Comparison of ENCODE assay signal across 32 cellular contexts in the genomic region with DNA sequence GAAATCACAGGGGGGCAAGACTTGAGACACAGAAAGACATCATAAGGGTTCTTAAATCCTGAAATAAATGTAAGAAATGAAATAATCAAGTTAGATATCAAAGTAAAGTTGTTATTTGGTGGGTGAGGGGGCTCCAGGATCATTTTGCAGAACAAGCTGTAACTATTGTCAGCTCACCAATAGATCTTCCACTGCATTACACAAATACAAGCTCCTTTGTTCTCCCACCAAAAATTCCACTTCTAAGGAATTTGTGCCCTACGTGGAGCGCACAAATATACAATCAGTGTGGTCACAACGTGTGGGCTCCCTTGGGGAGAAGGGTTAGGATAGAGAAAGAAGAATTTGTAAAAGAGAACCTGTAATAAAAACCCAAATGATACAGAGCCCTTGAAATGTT. TPM values are rescaled to one million over a fixed set of nuclear protein-coding genes. Genes with fewer than 3 reads are reported as not detected.
"Had no signal": no experiment of that assay in that cellular context is flagged by ENCODE, and none has a peak within 500 bp of the region (broad histone marks: within the 10 kb centered on the region; RNA-seq: fewer than 3 reads in every experiment).

No MANE protein-coding gene starts in this region.

- H3K4me3 ChIP-seq: adrenal gland, coronary artery, dorsolateral prefrontal cortex, heart left ventricle had no signal

- H3K9me3 ChIP-seq: adrenal gland had no signal

- FAIRE-seq: bronchial epithelial cell, frontal cortex had no signal

- ATAC-seq: activated CD4-positive, alpha-beta T cell treated with anti-CD3 and anti-CD28 coated beads for 36 hours; activated CD8-positive, alpha-beta memory T cell treated with anti-CD3 and anti-CD28 coated beads, Interleukin-2, amount 10 ng/mL, durations not matched to agents 7 days and 5 days; activated CD8-positive, alpha-beta T cell treated with anti-CD3 and anti-CD28 coated beads, Interleukin-2, amount 10 ng/mL, durations not matched to agents 7 days and 5 days; activated naive CD8-positive, alpha-beta T cell treated with anti-CD3 and anti-CD28 coated beads, Interleukin-2, amount 50 U/mL, for 24 hours; esophagus mucosa; heart left ventricle had no signal

- H3K36me3 ChIP-seq: adrenal gland, brain microvascular endothelial cell, heart left ventricle had no signal

- DNase-seq: activated CD4-positive, alpha-beta memory T cell treated with anti-CD3 and anti-CD28 coated beads for 36 hours; activated CD4-positive, alpha-beta T cell treated with anti-CD3 and anti-CD28 coated beads for 36 hours; activated CD4-positive, alpha-beta T cell treated with anti-CD3 and anti-CD28 coated beads, Interleukin-2, amount 10 ng/mL, durations not matched to agents 24 days and 14 days; activated CD4-positive, CD25-positive, alpha-beta regulatory T cell; activated CD4-positive, CD25-positive, alpha-beta regulatory T cell treated with anti-CD3 and anti-CD28 coated beads, Interleukin-2, amount 50 U/mL, for 72 hours; activated CD8-positive, alpha-beta memory T cell treated with anti-CD3 and anti-CD28 coated beads, Interleukin-2, amount 10 ng/mL, durations not matched to agents 7 days and 5 days; activated CD8-positive, alpha-beta memory T cell treated with anti-CD3 and anti-CD28 coated beads, Interleukin-2, amount 50 U/mL, for 4 hours; activated CD8-positive, alpha-beta T cell treated with anti-CD3 and anti-CD28 coated beads, Interleukin-2, amount 10 ng/mL, durations not matched to agents 7 days and 5 days; activated effector memory CD4-positive, alpha-beta T cell treated with anti-CD3 and anti-CD28 coated beads, Interleukin-2, amount 50 U/mL, for 16 hours; activated naive CD4-positive, alpha-beta T cell treated with anti-CD3 and anti-CD28 coated beads for 36 hours; activated naive CD8-positive, alpha-beta T cell treated with anti-CD3 and anti-CD28 coated beads for 36 hours; activated naive CD8-positive, alpha-beta T cell treated with anti-CD3 and anti-CD28 coated beads, Interleukin-2, amount 50 U/mL, for 24 hours; activated T-cell treated with anti-CD3 and anti-CD28 coated beads, Interleukin-2, amount 50 U/mL, for 1 hour; activated T-cell treated with anti-CD3 and anti-CD28 coated beads, Interleukin-2, amount 50 U/mL, for 48 hours; adrenal gland; amygdala; aorta; brain microvascular endothelial cell; dorsolateral prefrontal cortex; effector memory CD4-positive, alpha-beta T cell; endodermal cell; foreskin fibroblast; heart left ventricle; T-helper 2 cell had no signal

- H3K27me3 ChIP-seq: adrenal gland, brain microvascular endothelial cell, heart left ventricle had no signal

- H3K27ac ChIP-seq: adrenal gland, brain microvascular endothelial cell, coronary artery, dorsolateral prefrontal cortex, heart left ventricle had no signal

- H3K4me1 ChIP-seq: adrenal gland, heart left ventricle had no signal

RNA-seq across cellular contexts. Expression of a gene that starts 19.2 kb away (rescaled TPM):
- total RNA-seq: activated CD4-positive, alpha-beta memory T cell treated with anti-CD3 and anti-CD28 coated beads for 36 hours; activated CD4-positive, alpha-beta T cell treated with anti-CD3 and anti-CD28 coated beads, Interleukin-2, amount 10 ng/mL, durations not matched to agents 24 days and 14 days; activated CD8-positive, alpha-beta memory T cell treated with anti-CD3 and anti-CD28 coated beads for 36 hours; activated CD8-positive, alpha-beta memory T cell treated with anti-CD3 and anti-CD28 coated beads, Interleukin-2, amount 10 ng/mL, durations not matched to agents 7 days and 5 days; activated CD8-positive, alpha-beta T cell treated with anti-CD3 and anti-CD28 coated beads, Interleukin-2, amount 10 ng/mL, durations not matched to agents 7 days and 5 days; activated naive CD4-positive, alpha-beta T cell treated with anti-CD3 and anti-CD28 coated beads for 36 hours; activated naive CD8-positive, alpha-beta T cell treated with anti-CD3 and anti-CD28 coated beads for 36 hours; activated T-helper 1 cell treated with anti-CD3 and anti-CD28 coated beads, Interleukin-12 subunit alpha, Interleukin-12 subunit beta, Interleukin-2, Interleukin-4 antibody, amounts not matched to agents 30 ng/mL and 10 ng/mL and 1 ng/mL, durations not matched to agents 14 hours and 24 hours and 36 hours; activated T-helper 2 cell treated with anti-CD3 and anti-CD28 coated beads, Interferon-gamma antibody, Interleukin-2, Interleukin-4, amounts not matched to agents 10 μg/mL and 5 μg/mL and 100 μg/mL, durations not matched to agents 14 hours and 24 hours and 36 hours; T-helper 1 cell treated with Interleukin-12 subunit alpha and Interleukin-12 subunit beta and Interleukin-4 antibody, amounts not matched to agents 30 ng/mL and 1 ng/mL, for 36 hours had no signal
